Comparison of ENCODE assay signal across 8 cellular contexts in the genomic region with DNA sequence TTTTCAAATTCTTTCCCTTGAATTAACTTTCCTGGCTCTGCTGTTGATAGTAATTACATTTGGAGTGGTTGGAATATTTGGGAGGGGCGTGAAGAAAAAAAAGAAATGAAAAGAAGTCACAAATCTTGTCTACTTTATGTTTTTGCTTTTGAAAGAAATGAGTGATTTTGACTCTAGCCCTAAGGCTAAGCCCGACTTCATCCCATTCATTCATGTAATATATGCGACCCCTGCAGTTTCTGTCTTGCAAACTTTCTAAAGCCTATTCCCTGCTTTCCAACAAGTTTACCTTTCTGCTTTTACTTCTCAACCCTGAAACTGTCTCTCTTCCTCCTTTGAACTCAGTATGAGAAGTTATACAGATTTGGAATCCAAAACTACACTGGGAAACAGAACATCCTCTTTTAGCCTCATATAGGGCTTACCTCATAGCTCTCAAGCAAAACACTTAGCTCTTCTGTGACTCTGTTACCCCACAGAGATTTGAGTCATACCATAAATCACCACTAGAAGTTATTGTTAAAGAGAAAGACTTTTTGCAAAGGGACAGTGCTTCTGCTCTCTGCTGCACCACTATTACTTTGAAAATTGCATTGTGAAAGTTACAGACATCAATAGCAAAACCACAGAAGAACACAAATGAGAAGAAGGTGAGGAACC. TPM values are rescaled to one million over a fixed set of nuclear protein-coding genes. Genes with fewer than 3 reads are reported as not detected.
A peak's percentile ranks its signal among the peaks of the same experiment; 100 is the strongest.
DNase-seq lines count a peak whose midpoint lies in the region; ATAC-seq and TF ChIP-seq lines count a peak whose summit lies in the region.
"Had no signal": no experiment of that assay in that cellular context is flagged by ENCODE, and none has a peak within 500 bp of the region (broad histone marks: within the 10 kb centered on the region; RNA-seq: fewer than 3 reads in every experiment).

No MANE protein-coding gene starts in this region.

- H3K4me3 Mint-ChIP-seq in osteocyte (ENCODE audit: unreplicated experiment) = no peak overlapping the region

- peak; percentile 58 for ATAC-seq in GM18870 (IDR thresholded peaks at IDR 0.05; ENCODE audit: unreplicated experiment)
- ATAC-seq in GM18873 (IDR thresholded peaks at IDR 0.05; ENCODE audit: low FRiP score, unreplicated experiment) = no peak
- no peak for ATAC-seq in GM21390 (IDR thresholded peaks at IDR 0.05; ENCODE audit: unreplicated experiment)

- H3K36me3 Mint-ChIP-seq in osteocyte (ENCODE audit: unreplicated experiment) = no peaks in the 10 kb centered on the region

- DNase-seq in LHCN-M2 (ENCODE audit: low read depth) (peak; percentile 61), cardiac fibroblast (ENCODE audit: low read depth in 2 of 2) (peak in 1 of 2 donors; percentile 63), osteocyte (ENCODE audit: extremely low spot score, unreplicated experiment) (no peak), globus pallidus (ENCODE audit: low spot score) (no peak)
- DNase-seq: NCI-H510A treated with DMSO at 0.1 percent for 48 hours had no signal

- H3K4me3 ChIP-seq in cardiac fibroblast (replicated peaks in 1 of 2; ENCODE audit: low read depth in 2 of 2, low read length in 2 of 2) = no peak overlapping the region

- peaks cover 16% of the 10 kb centered on the region for H3K27me3 Mint-ChIP-seq in osteocyte (ENCODE audit: unreplicated experiment)

- TF ChIP-seq CTCF in cardiac fibroblast (IDR thresholded peaks at IDR 0.05; ENCODE audit: low read depth, low read length) (peak; percentile 14), osteocyte (IDR thresholded peaks at IDR 0.05) (peak; percentile 7)

- H3K9me3 Mint-ChIP-seq in osteocyte (ENCODE audit: unreplicated experiment) = no peaks in the 10 kb centered on the region

- no peak overlapping the region for H3K27ac Mint-ChIP-seq in osteocyte (ENCODE audit: unreplicated experiment)

- H3K4me1 Mint-ChIP-seq in osteocyte (ENCODE audit: unreplicated experiment) = peaks cover 39% of the 10 kb centered on the region

RNA-seq across cellular contexts. Expression of gene CFAP95, which starts 1.6 kb away (rescaled TPM):
- total RNA-seq in LHCN-M2 (2014; rRNA removed) = not detected in 2 replicates
- polyA plus RNA-seq in LHCN-M2 (2012) = not detected
- not detected in 2 replicates for total RNA-seq in osteocyte
